ENCODE assay signal across 22 cellular contexts in genomic region chr5:91425046-91425445, GRCh38.
"Had no signal": no experiment of that assay in that cellular context is flagged by ENCODE, and none has a peak within 500 bp of the region (broad histone marks: within the 10 kb centered on the region; RNA-seq: fewer than 3 reads in every experiment).

No MANE protein-coding gene starts in this region.

- H3K4me1 ChIP-seq: ascending aorta, psoas muscle, tibial nerve, uterus had no signal

- H3K4me3 ChIP-seq: ascending aorta, coronary artery, ovary, psoas muscle, skin epidermis, tibial nerve, uterus had no signal

- H3K4me3 Mint-ChIP-seq: activated naive CD4-positive, alpha-beta T cell treated with anti-CD3 and anti-CD28 coated beads, Interleukin-2, amount 50 U/mL, for 24 hours; immature natural killer cell had no signal

- H3K27ac Mint-ChIP-seq: activated naive CD4-positive, alpha-beta T cell treated with anti-CD3 and anti-CD28 coated beads, Interleukin-2, amount 50 U/mL, for 24 hours; immature natural killer cell had no signal

- H3K27ac ChIP-seq: ascending aorta, coronary artery, ovary, psoas muscle, skin epidermis, tibial nerve, uterus had no signal

- H3K36me3 ChIP-seq: ascending aorta, ovary, tibial nerve, uterus had no signal

- H3K27me3 ChIP-seq: ascending aorta, ovary, tibial nerve, uterus had no signal

- H3K9me3 ChIP-seq: ovary, psoas muscle, uterus had no signal

- ATAC-seq: activated CD4-positive, CD25-positive, alpha-beta regulatory T cell treated with anti-CD3 and anti-CD28 coated beads, Interleukin-2, amount 50 U/mL, for 24 hours; left ventricle myocardium superior; psoas muscle; right cardiac atrium; stimulated activated naive CD8-positive, alpha-beta T cell treated with anti-CD3 and anti-CD28 coated beads, Interleukin-15, Interleukin-2, amounts not matched to agents 100 U/mL and 50 U/mL, for 24 hours had no signal

- H3K9me3 Mint-ChIP-seq: activated naive CD4-positive, alpha-beta T cell treated with anti-CD3 and anti-CD28 coated beads, Interleukin-2, amount 50 U/mL, for 24 hours had no signal

- DNase-seq: activated CD4-positive, alpha-beta T cell treated with anti-CD3 and anti-CD28 coated beads, Interleukin-2, amount 50 U/mL, for 1 hour; activated CD8-positive, alpha-beta memory T cell treated with anti-CD3 and anti-CD28 coated beads, Interleukin-2, amount 50 U/mL, for 48 hours; activated effector memory CD4-positive, alpha-beta T cell treated with anti-CD3 and anti-CD28 coated beads, Interleukin-2, amount 50 U/mL, for 16 hours; activated T-cell treated with anti-CD3 and anti-CD28 coated beads, Interleukin-2, amount 50 U/mL, for 48 hours; erythroblast; foreskin melanocyte; immature natural killer cell; kidney glomerular epithelial cell; left ventricle myocardium superior; ovary; psoas muscle; right cardiac atrium; stimulated activated naive CD8-positive, alpha-beta T cell treated with anti-CD3 and anti-CD28 coated beads, Interleukin-15, Interleukin-2, amounts not matched to agents 100 U/mL and 50 U/mL, for 24 hours; substantia nigra; T1000; uterus had no signal

- H3K27me3 Mint-ChIP-seq: activated naive CD4-positive, alpha-beta T cell treated with anti-CD3 and anti-CD28 coated beads, Interleukin-2, amount 50 U/mL, for 24 hours had no signal
